19 cellular contexts compared by ENCODE assay signal in genomic region chr3:41148446-41148845, GRCh38. TPM values are rescaled to one million over a fixed set of nuclear protein-coding genes. Genes with fewer than 3 reads are reported as not detected.
A peak's percentile ranks its signal among the peaks of the same experiment; 100 is the strongest.
DNase-seq lines count a peak whose midpoint lies in the region; ATAC-seq and TF ChIP-seq lines count a peak whose summit lies in the region.
"Had no signal": no experiment of that assay in that cellular context is flagged by ENCODE, and none has a peak within 500 bp of the region (broad histone marks: within the 10 kb centered on the region; RNA-seq: fewer than 3 reads in every experiment).

No MANE protein-coding gene starts in this region.

- H3K9me3 ChIP-seq in spleen, result peaks cover 0 to 21% (median 14%) of the 10 kb centered on the region in 8 donors

- TF ChIP-seq POLR2A in spleen (IDR thresholded peaks at IDR 0.05), result no peak

- no peak overlapping the region for H4K5ac ChIP-seq in mesendoderm (ENCODE audit: low read length)

- no peak overlapping the region for H3K4ac ChIP-seq in mesendoderm (ENCODE audit: low read depth, low read length)

- H3K27me3 ChIP-seq in mesendoderm (ENCODE audit: insufficient read depth, low read length, poor library complexity), result no peaks in the 10 kb centered on the region
- no peaks in the 10 kb centered on the region for H3K27me3 ChIP-seq in spleen (replicated peaks in 1 of 7)
- H3K27me3 ChIP-seq: foreskin keratinocyte had no signal

- in situ Hi-C loops in ACHN (cut with HindIII; ENCODE audit: low pct_ligation_motif_present, low pct_unique_long_range_greater_than_20kb, low sequenced_read_pairs) (no loop called here), astrocyte of the spinal cord (cut with HindIII; ENCODE audit: low sequenced_read_pairs) (no loop called here)

- no peak overlapping the region for H3K56ac ChIP-seq in mesendoderm (ENCODE audit: low read length)

- TF ChIP-seq CTCF in astrocyte of the spinal cord (IDR thresholded peaks at IDR 0.05; ENCODE audit: low read depth, low read length), result no peak
- no peak for TF ChIP-seq CTCF in spleen (IDR thresholded peaks at IDR 0.05 in 8 of 11, conservative IDR thresholded peaks at IDR 0.05 in 3 of 11)

- no CpG with 5 or more reads among the region's 1 CpG for WGBS in mesendoderm (ENCODE audit: extremely low coverage, insufficient coverage, low lambda C conversion rate)
- WGBS in spleen, 5 donors, result 66 to 83% (median 80%) methylated on average over 1 of the region's 1 CpG

- peak overlapping the region; percentile 53 for H2AK5ac ChIP-seq in mesendoderm (ENCODE audit: low read length)

- H2BK5ac ChIP-seq in mesendoderm (ENCODE audit: low read length), result no peak overlapping the region

- H4K8ac ChIP-seq in mesendoderm (ENCODE audit: low read depth, low read length), result no peak overlapping the region

- intact Hi-C loops in spleen (cut with DNase I; ENCODE audit: low total_unique reads), result no loop called here

- no peaks in the 10 kb centered on the region for H3K79me1 ChIP-seq in mesendoderm (ENCODE audit: low read length)

- H3K9ac ChIP-seq in mesendoderm (ENCODE audit: low read length), result no peak overlapping the region

- H3K18ac ChIP-seq in mesendoderm (ENCODE audit: low read length), result no peak overlapping the region

- H3K4me1 ChIP-seq in mesendoderm (ENCODE audit: control insufficient read depth, low read depth, low read length) (no peaks in the 10 kb centered on the region), spleen (no peaks in the 10 kb centered on the region)
- H3K4me1 ChIP-seq: Caco-2, foreskin keratinocyte, psoas muscle had no signal

- H3K4me3 ChIP-seq in astrocyte of the spinal cord (ENCODE audit: low read depth, low read length) (no peak overlapping the region), mesendoderm (ENCODE audit: low read length) (no peak overlapping the region), spleen (no peak overlapping the region)
- H3K4me3 ChIP-seq: left ventricle myocardium inferior, psoas muscle had no signal

- peak overlapping the region; percentile 38 for H2BK120ac ChIP-seq in mesendoderm (ENCODE audit: low read depth, low read length)

- DNase-seq in ACHN (peak; percentile 8), HK-2 (ENCODE audit: unreplicated experiment) (peak; percentile 25), astrocyte of the spinal cord (ENCODE audit: low read depth, low spot score) (peak; percentile 42), mesendoderm (no peak), spleen (no peak), SKM-1 treated with dmso at 0.1 percent for 144 hours (lab: John Stamatoyannopoulos, UW; ENCODE audit: unreplicated experiment) (no peak)
- DNase-seq: activated CD4-positive, CD25-positive, alpha-beta regulatory T cell; Caco-2; GF-D8; HCEC 1CT; left ventricle myocardium inferior; naive thymus-derived CD4-positive, alpha-beta T cell; NCI-H2107; NCI-H748 treated with DMSO at 0.1 percent for 48 hours; psoas muscle had no signal

- H2BK15ac ChIP-seq in mesendoderm (replicated peaks; ENCODE audit: low read depth), result no peak overlapping the region

- H3K36me3 ChIP-seq in mesendoderm (ENCODE audit: control insufficient read depth, insufficient read depth, low read length), result no peaks in the 10 kb centered on the region
- no peaks in the 10 kb centered on the region for H3K36me3 ChIP-seq in spleen
- H3K36me3 ChIP-seq: left ventricle myocardium inferior had no signal

- no peak overlapping the region for H3K27ac ChIP-seq in mesendoderm (ENCODE audit: low read depth, low read length)
- H3K27ac ChIP-seq in spleen, result no peak overlapping the region
- H3K27ac ChIP-seq: foreskin keratinocyte, left ventricle myocardium inferior, psoas muscle, RWPE1 had no signal

- H3K4me2 ChIP-seq in mesendoderm (ENCODE audit: low read length), result no peak overlapping the region

- no peak for ATAC-seq in GM19455 (IDR thresholded peaks at IDR 0.05; ENCODE audit: unreplicated experiment)
- ATAC-seq in GM19023 (IDR thresholded peaks at IDR 0.05; ENCODE audit: unreplicated experiment), result no peak
- ATAC-seq: foreskin keratinocyte; naive thymus-derived CD4-positive, alpha-beta T cell; psoas muscle had no signal

- no peaks in the 10 kb centered on the region for H3K79me2 ChIP-seq in mesendoderm (ENCODE audit: control insufficient read depth, insufficient read depth, low read length)

- no peak overlapping the region for H3K23ac ChIP-seq in mesendoderm (ENCODE audit: low read length)

RNA-seq across cellular contexts. Expression of gene CTNNB1, which starts 50.9 kb away (rescaled TPM):
- 390 TPM for polyA plus RNA-seq in mesendoderm (2013, experiment 1 of 2)
- polyA plus RNA-seq in mesendoderm (2013, experiment 2 of 2), result 383 TPM
- total RNA-seq in spleen, result 100 to 1,000 TPM; 226 to 347 (median 270) TPM
- polyA plus RNA-seq in spleen, result 10 to 100 TPM; 48.6 to 100.0 (median 56.4) TPM

Comparison
In these comparisons a context has a peak if more than half of its experiments do, and no peak if none do; other contexts are left out.
1. DNase-seq: peak in ACHN (single experiment), HK-2 (single experiment) and astrocyte of the spinal cord (single experiment); none in mesendoderm (single experiment), spleen (single experiment) and SKM-1 treated with dmso at 0.1 percent for 144 hours (single experiment).